1 cellular context compared by ENCODE assay signal in the genomic region with DNA sequence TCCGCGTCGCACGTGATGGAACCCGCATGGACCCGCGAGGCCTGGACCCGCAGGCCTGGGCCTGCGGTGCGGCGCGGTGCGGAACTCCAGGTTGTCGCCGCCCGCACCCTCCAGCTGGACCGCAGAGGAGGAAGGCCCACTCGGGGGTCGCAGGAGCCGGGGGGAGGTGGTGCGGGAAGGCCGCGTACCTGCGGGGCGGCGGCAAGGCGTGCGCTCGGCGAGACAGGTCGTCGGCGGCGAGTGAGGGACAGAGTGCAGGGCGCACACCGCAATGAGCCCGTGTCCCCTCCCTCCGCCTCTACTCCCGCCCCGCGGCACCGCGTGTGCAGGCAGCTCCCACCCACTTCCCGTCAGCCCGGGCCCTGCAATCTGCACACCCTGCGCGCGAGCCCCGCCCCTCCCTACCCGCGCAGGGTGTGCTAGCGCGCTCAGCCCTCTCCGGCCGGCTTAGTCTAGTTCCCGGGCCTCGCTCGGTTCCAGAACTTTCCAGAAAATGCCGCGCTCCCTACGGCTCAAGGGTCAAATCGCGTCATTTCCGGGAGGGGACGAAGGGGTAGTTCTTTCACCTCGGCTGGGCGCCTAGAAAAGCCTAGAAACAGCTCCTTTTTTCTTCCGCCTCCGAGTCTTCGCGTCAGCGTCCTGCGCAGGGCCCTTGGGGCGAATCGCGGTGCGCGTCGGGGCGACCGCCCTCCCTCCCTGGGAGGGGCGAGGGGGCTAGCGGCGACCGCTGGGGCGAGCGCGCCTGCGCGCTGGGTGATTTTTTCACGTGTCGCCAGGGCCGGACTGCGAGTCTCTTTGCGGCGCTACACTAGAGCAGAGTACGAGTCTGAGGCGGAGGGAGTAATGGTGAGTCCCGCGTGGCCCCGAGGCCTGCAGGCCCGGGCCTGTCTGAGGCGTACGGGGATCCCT.
TF ChIP-seq lines count a peak whose summit lies in the region.

A gene (minus strand): TSS at position 247 of the 909 bp plus-strand sequence. CDS start 992 bp downstream, outside the sequence.
A gene (plus strand): TSS at position 786 of the 909 bp plus-strand sequence. CDS start 58 bp downstream, at position 844.

TF ChIP-seq in HepG2, 621 proteins besides CTCF, POLR2A, EP300 and RAD21 (continued from another document and continues in another):
- TF ChIP-seq FOXJ3 (CRISPR knock-in tag; IDR thresholded peaks at IDR 0.05; ENCODE audit: borderline replicate concordance), result peak; percentile 72; the same call in 1 of the 2 replicates
- TF ChIP-seq, protein P1, sequence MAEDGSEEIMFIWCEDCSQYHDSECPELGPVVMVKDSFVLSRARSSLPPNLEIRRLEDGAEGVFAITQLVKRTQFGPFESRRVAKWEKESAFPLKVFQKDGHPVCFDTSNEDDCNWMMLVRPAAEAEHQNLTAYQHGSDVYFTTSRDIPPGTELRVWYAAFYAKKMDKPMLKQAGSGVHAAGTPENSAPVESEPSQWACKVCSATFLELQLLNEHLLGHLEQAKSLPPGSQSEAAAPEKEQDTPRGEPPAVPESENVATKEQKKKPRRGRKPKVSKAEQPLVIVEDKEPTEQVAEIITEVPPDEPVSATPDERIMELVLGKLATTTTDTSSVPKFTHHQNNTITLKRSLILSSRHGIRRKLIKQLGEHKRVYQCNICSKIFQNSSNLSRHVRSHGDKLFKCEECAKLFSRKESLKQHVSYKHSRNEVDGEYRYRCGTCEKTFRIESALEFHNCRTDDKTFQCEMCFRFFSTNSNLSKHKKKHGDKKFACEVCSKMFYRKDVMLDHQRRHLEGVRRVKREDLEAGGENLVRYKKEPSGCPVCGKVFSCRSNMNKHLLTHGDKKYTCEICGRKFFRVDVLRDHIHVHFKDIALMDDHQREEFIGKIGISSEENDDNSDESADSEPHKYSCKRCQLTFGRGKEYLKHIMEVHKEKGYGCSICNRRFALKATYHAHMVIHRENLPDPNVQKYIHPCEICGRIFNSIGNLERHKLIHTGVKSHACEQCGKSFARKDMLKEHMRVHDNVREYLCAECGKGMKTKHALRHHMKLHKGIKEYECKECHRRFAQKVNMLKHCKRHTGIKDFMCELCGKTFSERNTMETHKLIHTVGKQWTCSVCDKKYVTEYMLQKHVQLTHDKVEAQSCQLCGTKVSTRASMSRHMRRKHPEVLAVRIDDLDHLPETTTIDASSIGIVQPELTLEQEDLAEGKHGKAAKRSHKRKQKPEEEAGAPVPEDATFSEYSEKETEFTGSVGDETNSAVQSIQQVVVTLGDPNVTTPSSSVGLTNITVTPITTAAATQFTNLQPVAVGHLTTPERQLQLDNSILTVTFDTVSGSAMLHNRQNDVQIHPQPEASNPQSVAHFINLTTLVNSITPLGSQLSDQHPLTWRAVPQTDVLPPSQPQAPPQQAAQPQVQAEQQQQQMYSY (CRISPR knock-in tag; IDR thresholded peaks at IDR 0.05), result peak; percentile 57; the same call in 1 of the 2 replicates
- peak; percentile 87 for TF ChIP-seq PHF20 (CRISPR knock-in tag; IDR thresholded peaks at IDR 0.05)
- TF ChIP-seq BRCA1 (CRISPR knock-in tag; IDR thresholded peaks at IDR 0.05), result peak; percentile 92
- TF ChIP-seq SOX6 (IDR thresholded peaks at IDR 0.05), result no peak
- TF ChIP-seq SOX6 (CRISPR knock-in tag; IDR thresholded peaks at IDR 0.05), result peak; percentile 90
- TF ChIP-seq ZNF432 (CRISPR knock-in tag; IDR thresholded peaks at IDR 0.05; ENCODE audit: borderline replicate concordance), result peak; percentile 96
- TF ChIP-seq, protein P2, sequence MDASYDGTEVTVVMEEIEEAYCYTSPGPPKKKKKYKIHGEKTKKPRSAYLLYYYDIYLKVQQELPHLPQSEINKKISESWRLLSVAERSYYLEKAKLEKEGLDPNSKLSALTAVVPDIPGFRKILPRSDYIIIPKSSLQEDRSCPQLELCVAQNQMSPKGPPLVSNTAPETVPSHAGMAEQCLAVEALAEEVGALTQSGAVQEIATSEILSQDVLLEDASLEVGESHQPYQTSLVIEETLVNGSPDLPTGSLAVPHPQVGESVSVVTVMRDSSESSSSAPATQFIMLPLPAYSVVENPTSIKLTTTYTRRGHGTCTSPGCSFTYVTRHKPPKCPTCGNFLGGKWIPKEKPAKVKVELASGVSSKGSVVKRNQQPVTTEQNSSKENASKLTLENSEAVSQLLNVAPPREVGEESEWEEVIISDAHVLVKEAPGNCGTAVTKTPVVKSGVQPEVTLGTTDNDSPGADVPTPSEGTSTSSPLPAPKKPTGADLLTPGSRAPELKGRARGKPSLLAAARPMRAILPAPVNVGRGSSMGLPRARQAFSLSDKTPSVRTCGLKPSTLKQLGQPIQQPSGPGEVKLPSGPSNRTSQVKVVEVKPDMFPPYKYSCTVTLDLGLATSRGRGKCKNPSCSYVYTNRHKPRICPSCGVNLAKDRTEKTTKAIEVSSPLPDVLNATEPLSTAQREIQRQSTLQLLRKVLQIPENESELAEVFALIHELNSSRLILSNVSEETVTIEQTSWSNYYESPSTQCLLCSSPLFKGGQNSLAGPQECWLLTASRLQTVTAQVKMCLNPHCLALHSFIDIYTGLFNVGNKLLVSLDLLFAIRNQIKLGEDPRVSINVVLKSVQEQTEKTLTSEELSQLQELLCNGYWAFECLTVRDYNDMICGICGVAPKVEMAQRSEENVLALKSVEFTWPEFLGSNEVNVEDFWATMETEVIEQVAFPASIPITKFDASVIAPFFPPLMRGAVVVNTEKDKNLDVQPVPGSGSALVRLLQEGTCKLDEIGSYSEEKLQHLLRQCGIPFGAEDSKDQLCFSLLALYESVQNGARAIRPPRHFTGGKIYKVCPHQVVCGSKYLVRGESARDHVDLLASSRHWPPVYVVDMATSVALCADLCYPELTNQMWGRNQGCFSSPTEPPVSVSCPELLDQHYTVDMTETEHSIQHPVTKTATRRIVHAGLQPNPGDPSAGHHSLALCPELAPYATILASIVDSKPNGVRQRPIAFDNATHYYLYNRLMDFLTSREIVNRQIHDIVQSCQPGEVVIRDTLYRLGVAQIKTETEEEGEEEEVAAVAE (CRISPR knock-in tag; IDR thresholded peaks at IDR 0.05; ENCODE audit: borderline replicate concordance), result peak; percentile 49; the same call in 1 of the 2 replicates
- peak; percentile 94 for TF ChIP-seq ETV6 (CRISPR knock-in tag; conservative IDR thresholded peaks at IDR 0.05)
- TF ChIP-seq, protein P3, sequence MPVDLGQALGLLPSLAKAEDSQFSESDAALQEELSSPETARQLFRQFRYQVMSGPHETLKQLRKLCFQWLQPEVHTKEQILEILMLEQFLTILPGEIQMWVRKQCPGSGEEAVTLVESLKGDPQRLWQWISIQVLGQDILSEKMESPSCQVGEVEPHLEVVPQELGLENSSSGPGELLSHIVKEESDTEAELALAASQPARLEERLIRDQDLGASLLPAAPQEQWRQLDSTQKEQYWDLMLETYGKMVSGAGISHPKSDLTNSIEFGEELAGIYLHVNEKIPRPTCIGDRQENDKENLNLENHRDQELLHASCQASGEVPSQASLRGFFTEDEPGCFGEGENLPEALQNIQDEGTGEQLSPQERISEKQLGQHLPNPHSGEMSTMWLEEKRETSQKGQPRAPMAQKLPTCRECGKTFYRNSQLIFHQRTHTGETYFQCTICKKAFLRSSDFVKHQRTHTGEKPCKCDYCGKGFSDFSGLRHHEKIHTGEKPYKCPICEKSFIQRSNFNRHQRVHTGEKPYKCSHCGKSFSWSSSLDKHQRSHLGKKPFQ (CRISPR knock-in tag; IDR thresholded peaks at IDR 0.05; ENCODE audit: insufficient replicate concordance), result peak; percentile 98
- TF ChIP-seq, protein P4, sequence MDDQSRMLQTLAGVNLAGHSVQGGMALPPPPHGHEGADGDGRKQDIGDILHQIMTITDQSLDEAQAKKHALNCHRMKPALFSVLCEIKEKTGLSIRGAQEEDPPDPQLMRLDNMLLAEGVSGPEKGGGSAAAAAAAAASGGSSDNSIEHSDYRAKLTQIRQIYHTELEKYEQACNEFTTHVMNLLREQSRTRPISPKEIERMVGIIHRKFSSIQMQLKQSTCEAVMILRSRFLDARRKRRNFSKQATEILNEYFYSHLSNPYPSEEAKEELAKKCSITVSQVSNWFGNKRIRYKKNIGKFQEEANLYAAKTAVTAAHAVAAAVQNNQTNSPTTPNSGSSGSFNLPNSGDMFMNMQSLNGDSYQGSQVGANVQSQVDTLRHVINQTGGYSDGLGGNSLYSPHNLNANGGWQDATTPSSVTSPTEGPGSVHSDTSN (CRISPR knock-in tag; IDR thresholded peaks at IDR 0.05; ENCODE audit: borderline replicate concordance), result no peak
- 0 out of 2 replicates have a peak, but pooled peaks have one; percentile 26 for TF ChIP-seq RARG (CRISPR knock-in tag; IDR thresholded peaks at IDR 0.05; ENCODE audit: low read depth)
- TF ChIP-seq ZNF879 (CRISPR knock-in tag; IDR thresholded peaks at IDR 0.05), result peak; percentile 66
- no peak; the same call in none of the 2 replicates for TF ChIP-seq ZNF230 (CRISPR knock-in tag; IDR thresholded peaks at IDR 0.05)
- TF ChIP-seq, protein P5, sequence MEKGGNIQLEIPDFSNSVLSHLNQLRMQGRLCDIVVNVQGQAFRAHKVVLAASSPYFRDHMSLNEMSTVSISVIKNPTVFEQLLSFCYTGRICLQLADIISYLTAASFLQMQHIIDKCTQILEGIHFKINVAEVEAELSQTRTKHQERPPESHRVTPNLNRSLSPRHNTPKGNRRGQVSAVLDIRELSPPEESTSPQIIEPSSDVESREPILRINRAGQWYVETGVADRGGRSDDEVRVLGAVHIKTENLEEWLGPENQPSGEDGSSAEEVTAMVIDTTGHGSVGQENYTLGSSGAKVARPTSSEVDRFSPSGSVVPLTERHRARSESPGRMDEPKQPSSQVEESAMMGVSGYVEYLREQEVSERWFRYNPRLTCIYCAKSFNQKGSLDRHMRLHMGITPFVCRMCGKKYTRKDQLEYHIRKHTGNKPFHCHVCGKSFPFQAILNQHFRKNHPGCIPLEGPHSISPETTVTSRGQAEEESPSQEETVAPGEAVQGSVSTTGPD (CRISPR knock-in tag; IDR thresholded peaks at IDR 0.05), result no peak
- TF ChIP-seq ATF1 (CRISPR knock-in tag; IDR thresholded peaks at IDR 0.05), result peak; percentile 98
- TF ChIP-seq ZNF263 (CRISPR knock-in tag; IDR thresholded peaks at IDR 0.05), result peak; percentile 76; the same call in 1 of the 2 replicates
- no peak for TF ChIP-seq SYNCRIP (IDR thresholded peaks at IDR 0.05; ENCODE audit: insufficient read depth, low read depth, low read length)
- peak; percentile 99 for TF ChIP-seq ZNF782 (CRISPR knock-in tag; IDR thresholded peaks at IDR 0.05; ENCODE audit: borderline replicate concordance)
- TF ChIP-seq, protein P6, sequence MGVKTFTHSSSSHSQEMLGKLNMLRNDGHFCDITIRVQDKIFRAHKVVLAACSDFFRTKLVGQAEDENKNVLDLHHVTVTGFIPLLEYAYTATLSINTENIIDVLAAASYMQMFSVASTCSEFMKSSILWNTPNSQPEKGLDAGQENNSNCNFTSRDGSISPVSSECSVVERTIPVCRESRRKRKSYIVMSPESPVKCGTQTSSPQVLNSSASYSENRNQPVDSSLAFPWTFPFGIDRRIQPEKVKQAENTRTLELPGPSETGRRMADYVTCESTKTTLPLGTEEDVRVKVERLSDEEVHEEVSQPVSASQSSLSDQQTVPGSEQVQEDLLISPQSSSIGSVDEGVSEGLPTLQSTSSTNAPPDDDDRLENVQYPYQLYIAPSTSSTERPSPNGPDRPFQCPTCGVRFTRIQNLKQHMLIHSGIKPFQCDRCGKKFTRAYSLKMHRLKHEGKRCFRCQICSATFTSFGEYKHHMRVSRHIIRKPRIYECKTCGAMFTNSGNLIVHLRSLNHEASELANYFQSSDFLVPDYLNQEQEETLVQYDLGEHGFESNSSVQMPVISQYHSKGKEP (CRISPR knock-in tag; IDR thresholded peaks at IDR 0.05), result peak; percentile 77
- TF ChIP-seq TEAD3 (CRISPR knock-in tag; optimal IDR thresholded peaks at IDR 0.05; ENCODE audit: borderline replicate concordance), result peak; percentile 79
- TF ChIP-seq NBN (conservative IDR thresholded peaks at IDR 0.05), result 0 out of 2 replicates have a peak, but pooled peaks have one; percentile 11
- TF ChIP-seq, protein P7, sequence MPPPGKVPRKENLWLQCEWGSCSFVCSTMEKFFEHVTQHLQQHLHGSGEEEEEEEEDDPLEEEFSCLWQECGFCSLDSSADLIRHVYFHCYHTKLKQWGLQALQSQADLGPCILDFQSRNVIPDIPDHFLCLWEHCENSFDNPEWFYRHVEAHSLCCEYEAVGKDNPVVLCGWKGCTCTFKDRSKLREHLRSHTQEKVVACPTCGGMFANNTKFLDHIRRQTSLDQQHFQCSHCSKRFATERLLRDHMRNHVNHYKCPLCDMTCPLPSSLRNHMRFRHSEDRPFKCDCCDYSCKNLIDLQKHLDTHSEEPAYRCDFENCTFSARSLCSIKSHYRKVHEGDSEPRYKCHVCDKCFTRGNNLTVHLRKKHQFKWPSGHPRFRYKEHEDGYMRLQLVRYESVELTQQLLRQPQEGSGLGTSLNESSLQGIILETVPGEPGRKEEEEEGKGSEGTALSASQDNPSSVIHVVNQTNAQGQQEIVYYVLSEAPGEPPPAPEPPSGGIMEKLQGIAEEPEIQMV (CRISPR knock-in tag; IDR thresholded peaks at IDR 0.05; ENCODE audit: low read depth), result peak; percentile 85
- TF ChIP-seq NFRKB (IDR thresholded peaks at IDR 0.05), result no peak
- TF ChIP-seq ZFP90 (CRISPR knock-in tag; IDR thresholded peaks at IDR 0.05; ENCODE audit: borderline replicate concordance), result peak; percentile 96
- TF ChIP-seq PRMT3 (CRISPR knock-in tag; IDR thresholded peaks at IDR 0.05; ENCODE audit: borderline replicate concordance, low read depth), result peak; percentile 93
- peak; percentile 3; the same call in 1 of the 2 replicates for TF ChIP-seq SIX4 (CRISPR knock-in tag; IDR thresholded peaks at IDR 0.05)
- peak; percentile 64; the same call in 1 of the 2 replicates for TF ChIP-seq RELA (CRISPR knock-in tag; IDR thresholded peaks at IDR 0.05)
- TF ChIP-seq KDM3A (CRISPR knock-in tag; IDR thresholded peaks at IDR 0.05; ENCODE audit: low read depth), result peak; percentile 97
- TF ChIP-seq GFI1 (CRISPR knock-in tag; IDR thresholded peaks at IDR 0.05; ENCODE audit: borderline replicate concordance), result peak; percentile 29
- TF ChIP-seq, protein P8, sequence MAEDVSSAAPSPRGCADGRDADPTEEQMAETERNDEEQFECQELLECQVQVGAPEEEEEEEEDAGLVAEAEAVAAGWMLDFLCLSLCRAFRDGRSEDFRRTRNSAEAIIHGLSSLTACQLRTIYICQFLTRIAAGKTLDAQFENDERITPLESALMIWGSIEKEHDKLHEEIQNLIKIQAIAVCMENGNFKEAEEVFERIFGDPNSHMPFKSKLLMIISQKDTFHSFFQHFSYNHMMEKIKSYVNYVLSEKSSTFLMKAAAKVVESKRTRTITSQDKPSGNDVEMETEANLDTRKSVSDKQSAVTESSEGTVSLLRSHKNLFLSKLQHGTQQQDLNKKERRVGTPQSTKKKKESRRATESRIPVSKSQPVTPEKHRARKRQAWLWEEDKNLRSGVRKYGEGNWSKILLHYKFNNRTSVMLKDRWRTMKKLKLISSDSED (CRISPR knock-in tag; IDR thresholded peaks at IDR 0.05), result peak; percentile 98
- TF ChIP-seq KDM5B (CRISPR knock-in tag; IDR thresholded peaks at IDR 0.05; ENCODE audit: borderline replicate concordance), result peak; percentile 95
- peak; percentile 100 for TF ChIP-seq PHF21A (CRISPR knock-in tag; IDR thresholded peaks at IDR 0.05)
